In the genomic region with DNA sequence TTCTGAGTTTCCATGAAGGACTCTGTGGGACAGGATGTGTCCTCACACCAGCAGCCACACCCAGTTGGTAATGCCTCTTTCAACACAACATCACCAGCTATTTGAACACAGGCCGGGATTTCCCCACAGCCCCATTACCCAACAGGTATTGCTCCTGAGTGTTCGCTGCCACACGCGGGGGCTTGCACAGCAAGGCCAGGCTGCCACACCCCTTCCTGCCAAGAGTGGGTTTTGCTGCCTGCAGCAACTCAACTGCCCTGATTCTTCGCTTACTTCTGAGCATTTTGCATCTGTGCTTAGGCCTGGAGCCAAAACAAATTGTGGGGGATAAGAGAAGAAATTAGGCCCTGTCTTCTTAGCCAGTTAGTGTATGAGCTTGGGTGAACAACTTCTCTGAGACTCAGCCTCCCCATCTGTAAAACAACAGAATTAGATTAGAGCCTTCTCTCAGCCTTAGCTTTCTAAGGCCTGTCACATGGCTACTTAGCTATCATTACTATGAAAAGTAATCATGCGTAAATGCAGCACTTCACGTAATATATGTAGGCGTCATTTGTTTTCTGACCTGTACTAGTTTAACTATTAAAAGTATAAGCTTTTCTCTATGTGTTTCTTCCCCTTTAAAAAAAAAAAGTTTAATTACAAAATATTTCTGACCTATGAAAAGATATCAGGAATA, we compare ENCODE assay signal across 9 cellular contexts. TPM values are rescaled to one million over a fixed set of nuclear protein-coding genes. Genes with fewer than 3 reads are reported as not detected.
DNase-seq lines count a peak whose midpoint lies in the region; ATAC-seq and TF ChIP-seq lines count a peak whose summit lies in the region.
"Had no signal": no experiment of that assay in that cellular context is flagged by ENCODE, and none has a peak within 500 bp of the region (broad histone marks: within the 10 kb centered on the region; RNA-seq: fewer than 3 reads in every experiment).

No MANE protein-coding gene starts in this region.

- DNase-seq in NCI-H226 = peak; percentile 50
- DNase-seq in activated CD8-positive, alpha-beta T cell treated with anti-CD3 and anti-CD28 coated beads for 36 hours = peak; percentile 78
- DNase-seq in fibroblast of mammary gland (ENCODE audit: low read depth) = peak; percentile 15
- peak; percentile 10 to 24 for DNase-seq in stimulated activated CD8-positive, alpha-beta memory T cell treated with anti-CD3 and anti-CD28 coated beads, Interleukin-2, amount 100 ng/mL, for 1 hour (ENCODE audit: low read depth in 2 of 2)
- DNase-seq in NCI-H1930 (lab: John Stamatoyannopoulos, UW) = no peak
- no peak for DNase-seq in HT-29 (ENCODE audit: low spot score)
- DNase-seq in COR-L47 (lab: John Stamatoyannopoulos, UW) = no peak

- H3K4me1 Mint-ChIP-seq in activated CD8-positive, alpha-beta T cell treated with anti-CD3 and anti-CD28 coated beads for 36 hours (ENCODE audit: low read depth) = peaks cover 11% of the 10 kb centered on the region

- H3K4me3 Mint-ChIP-seq in activated CD8-positive, alpha-beta T cell treated with anti-CD3 and anti-CD28 coated beads for 36 hours = no peak overlapping the region

- intact Hi-C loops in activated CD8-positive, alpha-beta T cell treated with anti-CD3 and anti-CD28 coated beads for 36 hours (cut with micrococcal nuclease) = loop anchor here (2.0 kb wide), 1 partner anchor 55 kb away; no protein-coding TSS in a partner anchor

- peak overlapping the region; percentile 55 for H3K27ac Mint-ChIP-seq in activated CD8-positive, alpha-beta T cell treated with anti-CD3 and anti-CD28 coated beads for 36 hours

- no peaks in the 10 kb centered on the region for H3K9me3 Mint-ChIP-seq in activated CD8-positive, alpha-beta T cell treated with anti-CD3 and anti-CD28 coated beads for 36 hours

- TF ChIP-seq CTCF in activated CD8-positive, alpha-beta T cell treated with anti-CD3 and anti-CD28 coated beads for 36 hours (IDR thresholded peaks at IDR 0.05) = no peak
- TF ChIP-seq CTCF in fibroblast of mammary gland (conservative IDR thresholded peaks at IDR 0.05; ENCODE audit: control insufficient read depth, insufficient read depth, low read depth, low read length) = no peak

- POLR2A ChIA-PET in activated CD8-positive, alpha-beta T cell treated with anti-CD3 and anti-CD28 coated beads for 36 hours (lab: Charles Lee) = no interaction called here

- peaks cover 2% of the 10 kb centered on the region for H3K27me3 Mint-ChIP-seq in activated CD8-positive, alpha-beta T cell treated with anti-CD3 and anti-CD28 coated beads for 36 hours

- CTCF ChIA-PET in activated CD8-positive, alpha-beta T cell treated with anti-CD3 and anti-CD28 coated beads for 36 hours (lab: Charles Lee) = interaction anchor here (0.6 to 4.3 kb wide), 25 partner anchors 10 to 132 kb away, joined by 3 to 82 read pairs (median 8); partner anchors contain the start of gene POLR3B

- H3K4me3 ChIP-seq in fibroblast of mammary gland (ENCODE audit: control insufficient read depth, low read depth, low read length) = no peak overlapping the region
- H3K4me3 ChIP-seq: heart left ventricle had no signal

- no peaks in the 10 kb centered on the region for H3K36me3 Mint-ChIP-seq in activated CD8-positive, alpha-beta T cell treated with anti-CD3 and anti-CD28 coated beads for 36 hours (ENCODE audit: low read depth)

- ATAC-seq in activated CD8-positive, alpha-beta T cell treated with anti-CD3 and anti-CD28 coated beads for 36 hours = peak; percentile 87
- no peak for ATAC-seq in GM18520 (IDR thresholded peaks at IDR 0.05; ENCODE audit: unreplicated experiment)

RNA-seq across cellular contexts. Expression of gene CKAP4, which starts 20.0 kb away (rescaled TPM):
- 10 to 100 TPM; 15.2 to 16.3 TPM for total RNA-seq in activated CD8-positive, alpha-beta T cell treated with anti-CD3 and anti-CD28 coated beads for 36 hours
- 8.1 and 9.1 TPM in 2 replicates for total RNA-seq in HT-29 (2014; rRNA removed; shearing (Covaris generic))

Comparison
In these comparisons a context has a peak if more than half of its experiments do, and no peak if none do; other contexts are left out.
1. DNase-seq: peak in NCI-H226 (single experiment), activated CD8-positive, alpha-beta T cell treated with anti-CD3 and anti-CD28 coated beads for 36 hours (single experiment), fibroblast of mammary gland (single experiment) and stimulated activated CD8-positive, alpha-beta memory T cell treated with anti-CD3 and anti-CD28 coated beads, Interleukin-2, amount 100 ng/mL, for 1 hour (2 of 2); none in NCI-H1930 (0 of 2), HT-29 (single experiment) and COR-L47 (single experiment).